16 cellular contexts compared by ENCODE assay signal in genomic region chr17:81046131-81046769, GRCh38. TPM values are rescaled to one million over a fixed set of nuclear protein-coding genes. Genes with fewer than 3 reads are reported as not detected.
DNase-seq lines count a peak whose midpoint lies in the region; TF ChIP-seq lines count a peak whose summit lies in the region.
"Had no signal": no experiment of that assay in that cellular context is flagged by ENCODE, and none has a peak within 500 bp of the region (broad histone marks: within the 10 kb centered on the region; RNA-seq: fewer than 3 reads in every experiment).

No MANE protein-coding gene starts in this region.

- TF ChIP-seq CTCF in HEK293 (tag by site-specific recombination; IDR thresholded peaks at IDR 0.05) = no peak
- TF ChIP-seq CTCF in brain (conservative IDR thresholded peaks at IDR 0.05) = no peak
- TF ChIP-seq CTCF in mesothelial cell of epicardium (IDR thresholded peaks at IDR 0.05; ENCODE audit: unreplicated experiment) = no peak
- TF ChIP-seq CTCF in thyroid gland (IDR thresholded peaks at IDR 0.05) = no peak
- TF ChIP-seq CTCF in BE2C (IDR thresholded peaks at IDR 0.05; ENCODE audit: low read depth, low read length) = no peak

- DNase-seq in mesothelial cell of epicardium (ENCODE audit: low spot score in 2 of 2, unreplicated experiment in 2 of 2) = no peak
- DNase-seq in thyroid gland = no peak
- DNase-seq in BE2C = no peak
- DNase-seq in foreskin melanocyte = no peak
- DNase-seq in DMS53 treated with DMSO at 0.1 percent for 48 hours (lab: John Stamatoyannopoulos, UW; ENCODE audit: unreplicated experiment) = no peak
- no peak for DNase-seq in cerebellar nuclear complex (lab: John Stamatoyannopoulos, UW)
- DNase-seq: activated T-cell treated with anti-CD3 and anti-CD28 coated beads, Interleukin-2, amount 50 U/mL, for 72 hours; AML-193; GOT3; hypothalamus; islet precursor cell; T-helper 2 cell had no signal

- CTCF ChIA-PET in HEK293 (lab: Yijun Ruan, JAX) = interaction anchor here (0.7 kb wide), 1 partner anchor 17 kb away, joined by 3 read pairs; no protein-coding TSS in a partner anchor

- POLR2A ChIA-PET in HEK293 (lab: Yijun Ruan, JAX) = interaction anchor here (2.1 to 2.9 kb wide), 3 partner anchors 9 to 48 kb away, joined by 6 to 10 read pairs (median 9); partner anchors contain the start of gene BAIAP2

- peaks cover 8% of the 10 kb centered on the region for H3K36me3 Mint-ChIP-seq in brain
- H3K36me3 Mint-ChIP-seq in mesothelial cell of epicardium = no peaks in the 10 kb centered on the region
- H3K36me3 Mint-ChIP-seq: activated naive CD4-positive, alpha-beta T cell treated with anti-CD3 and anti-CD28 coated beads, Interleukin-2, amount 50 U/mL, for 24 hours had no signal

- WGBS in thyroid gland, 2 donors = 86 to 91% methylated on average over 10 to 17 of the region's 17 CpGs

- peaks cover 0 to 7% of the 10 kb centered on the region in 2 experiments; a peak in 1 of 3 replicates for H3K36me3 ChIP-seq in HEK293 (ENCODE audit: control insufficient read depth in 2 of 2, insufficient read depth in 1 of 2, low read length in 2 of 2)
- H3K36me3 ChIP-seq in thyroid gland = no peaks in the 10 kb centered on the region
- H3K36me3 ChIP-seq in BE2C = no peaks in the 10 kb centered on the region

- TF ChIP-seq POLR2A in thyroid gland (IDR thresholded peaks at IDR 0.05) = no peak

- H3K27me3 Mint-ChIP-seq in brain = no peaks in the 10 kb centered on the region
- H3K27me3 Mint-ChIP-seq in mesothelial cell of epicardium (ENCODE audit: low read depth) = no peaks in the 10 kb centered on the region
- H3K27me3 Mint-ChIP-seq: activated naive CD4-positive, alpha-beta T cell treated with anti-CD3 and anti-CD28 coated beads, Interleukin-2, amount 50 U/mL, for 24 hours had no signal

- H3K27ac Mint-ChIP-seq in brain = peak overlapping the region in 4 of 5 experiments; percentile 25 to 74 (median 42)
- H3K27ac Mint-ChIP-seq in mesothelial cell of epicardium = peak overlapping the region; percentile 33
- H3K27ac Mint-ChIP-seq: activated naive CD4-positive, alpha-beta T cell treated with anti-CD3 and anti-CD28 coated beads, Interleukin-2, amount 50 U/mL, for 24 hours; activated T-cell treated with anti-CD3 and anti-CD28 coated beads, Interleukin-2, amount 50 U/mL, for 72 hours had no signal

- no peaks in the 10 kb centered on the region for H3K9me3 ChIP-seq in HEK293 (ENCODE audit: control insufficient read depth, insufficient read depth, low read depth, low read length)
- no peaks in the 10 kb centered on the region for H3K9me3 ChIP-seq in thyroid gland
- H3K9me3 ChIP-seq in BE2C = no peaks in the 10 kb centered on the region
- H3K9me3 ChIP-seq: SJSA1 had no signal

- intact Hi-C loops in thyroid gland (cut with DNase I) = no loop called here

- peaks cover 80% of the 10 kb centered on the region for H3K4me1 Mint-ChIP-seq in brain
- H3K4me1 Mint-ChIP-seq in mesothelial cell of epicardium = peaks cover 54% of the 10 kb centered on the region

- no peak overlapping the region for H3K4me3 ChIP-seq in HEK293 (ENCODE audit: low read depth, low read length)
- no peak overlapping the region for H3K4me3 ChIP-seq in thyroid gland (replicated peaks in 1 of 3)
- no peak overlapping the region for H3K4me3 ChIP-seq in BE2C (ENCODE audit: low read depth, low read length)
- H3K4me3 ChIP-seq: SJSA1 had no signal

- no peak overlapping the region for H3K4me3 Mint-ChIP-seq in brain
- H3K4me3 Mint-ChIP-seq in mesothelial cell of epicardium = no peak overlapping the region
- H3K4me3 Mint-ChIP-seq: activated naive CD4-positive, alpha-beta T cell treated with anti-CD3 and anti-CD28 coated beads, Interleukin-2, amount 50 U/mL, for 24 hours; activated T-cell treated with anti-CD3 and anti-CD28 coated beads, Interleukin-2, amount 50 U/mL, for 72 hours had no signal

- H3K27me3 ChIP-seq in thyroid gland (no peaks in the 10 kb centered on the region), BE2C (no peaks in the 10 kb centered on the region)
- H3K27me3 ChIP-seq: SJSA1 had no signal

- H3K4me1 ChIP-seq in HEK293 (ENCODE audit: control insufficient read depth, insufficient read depth, low read length) (peaks cover 14% of the 10 kb centered on the region), thyroid gland (peaks cover 29 to 75% of the 10 kb centered on the region in 2 donors), BE2C (peaks cover 42% of the 10 kb centered on the region)

- peaks cover 0 to 3% (median 0%) of the 10 kb centered on the region in 5 experiments for H3K9me3 Mint-ChIP-seq in brain
- no peaks in the 10 kb centered on the region for H3K9me3 Mint-ChIP-seq in mesothelial cell of epicardium
- H3K9me3 Mint-ChIP-seq: activated naive CD4-positive, alpha-beta T cell treated with anti-CD3 and anti-CD28 coated beads, Interleukin-2, amount 50 U/mL, for 24 hours; activated T-cell treated with anti-CD3 and anti-CD28 coated beads, Interleukin-2, amount 50 U/mL, for 72 hours had no signal

- H3K27ac ChIP-seq in HEK293 (ENCODE audit: extremely low read depth, low read depth, low read length) = no peak overlapping the region
- H3K27ac ChIP-seq in thyroid gland = peak overlapping the region in 2 of 3 donors; percentile 89
- H3K27ac ChIP-seq: SJSA1 had no signal

TF ChIP-seq in HEK293, 187 proteins besides CTCF, POLR2A, EP300 and RAD21:
- TF ChIP-seq ZSCAN30 (tag by site-specific recombination; IDR thresholded peaks at IDR 0.05) = peak; percentile 59; the same call in 1 of the 2 replicates
- TF ChIP-seq SP2 (tag by site-specific recombination; IDR thresholded peaks at IDR 0.05) = no peak
- no peak for TF ChIP-seq ZNF529 (tag by site-specific recombination; IDR thresholded peaks at IDR 0.05; ENCODE audit: insufficient replicate concordance)

RNA-seq across cellular contexts. Expression of gene BAIAP2, which starts 11.3 kb away (rescaled TPM):
- 87.8 TPM for polyA plus RNA-seq in brain (ENCODE audit: insufficient read depth, low read depth, low replicate concordance)
- total RNA-seq in mesothelial cell of epicardium (46.5 to 48.9 TPM (median 47.6 TPM) in 3 replicates), thyroid gland (10 to 100 TPM; 35.8 to 86.8 (median 42.1) TPM)
- polyA plus RNA-seq in BE2C (2012; ENCODE audit: insufficient read depth, insufficient read length, low read depth) = 54.3 TPM

RNA-seq across cellular contexts. Expression of gene CHMP6, which starts 54.6 kb away (rescaled TPM):
- 35.2 TPM for polyA plus RNA-seq in brain (ENCODE audit: insufficient read depth, low read depth, low replicate concordance)
- total RNA-seq in mesothelial cell of epicardium (23.1 to 26.9 TPM (median 26.5 TPM) in 3 replicates), thyroid gland (10 to 100 TPM; 19.5 to 37.8 (median 27.8) TPM)
- polyA plus RNA-seq in BE2C (2012; ENCODE audit: insufficient read depth, insufficient read length, low read depth) = 21.2 TPM
